In genomic region chr4:109440948-109441347, GRCh38 we compare ENCODE assay signal across 1 cellular context.
TF ChIP-seq lines count a peak whose summit lies in the region.

No MANE protein-coding gene starts in this region.

TF ChIP-seq in endothelial cell of umbilical vein, 7 proteins besides CTCF, POLR2A, EP300 and RAD21:
- TF ChIP-seq MYC (IDR thresholded peaks at IDR 0.05; ENCODE audit: low read depth, low read length) (no peak), POLR2AphosphoS5 (IDR thresholded peaks at IDR 0.05; ENCODE audit: insufficient read depth, low read depth, low read length) (no peak), JUN (IDR thresholded peaks at IDR 0.05; ENCODE audit: borderline replicate concordance, insufficient read depth, insufficient read length, low read depth) (no peak), FOS (IDR thresholded peaks at IDR 0.05; ENCODE audit: borderline replicate concordance, insufficient read depth, low read length) (no peak), EZH2 (IDR thresholded peaks at IDR 0.05; ENCODE audit: borderline replicate concordance, low read depth, low read length, severe bottlenecking) (no peak), MAX (IDR thresholded peaks at IDR 0.05; ENCODE audit: insufficient read depth, insufficient read length) (no peak), GATA2 (IDR thresholded peaks at IDR 0.05; ENCODE audit: insufficient read depth, insufficient read length, low read depth, low read length) (no peak)
